In genomic region chr13:101712026-101712348, GRCh38 we compare ENCODE assay signal across 19 cellular contexts.
"Had no signal": no experiment of that assay in that cellular context is flagged by ENCODE, and none has a peak within 500 bp of the region (broad histone marks: within the 10 kb centered on the region; RNA-seq: fewer than 3 reads in every experiment).

No MANE protein-coding gene starts in this region.

- DNase-seq: cerebellar nuclear complex; effector CD4-positive, alpha-beta T cell; endodermal cell; foreskin melanocyte; hippocampal formation; kidney glomerular epithelial cell; lower lobe of right lung; occipital lobe; stimulated activated CD4-positive, alpha-beta T cell treated with anti-CD3 and anti-CD28 coated beads, Interleukin-4, amount 100 ng/mL, for 1 hour; stimulated activated CD8-positive, alpha-beta memory T cell treated with anti-CD3 and anti-CD28 coated beads, Interleukin-4, amount 100 ng/mL, for 48 hours; tibial artery; upper lobe of left lung; uterus had no signal

- H3K79me2 ChIP-seq: parathyroid adenoma had no signal

- H3K27ac ChIP-seq: coronary artery, heart left ventricle, lower lobe of right lung, parathyroid adenoma, tibial artery, upper lobe of left lung, uterus had no signal

- H3K4me1 ChIP-seq: lower lobe of right lung, parathyroid adenoma, tibial artery, upper lobe of left lung, uterus had no signal

- FAIRE-seq: islet of Langerhans had no signal

- H3K9me3 ChIP-seq: heart left ventricle, lower lobe of right lung, tibial artery, upper lobe of left lung, uterus had no signal

- H3K27me3 ChIP-seq: heart left ventricle, tibial artery, upper lobe of left lung, uterus had no signal

- H3K4me3 ChIP-seq: coronary artery, heart left ventricle, lower lobe of right lung, smooth muscle cell, tibial artery, upper lobe of left lung, uterus had no signal

- H3K9ac ChIP-seq: parathyroid adenoma had no signal

- H2AFZ ChIP-seq: parathyroid adenoma had no signal

- H3K36me3 ChIP-seq: heart left ventricle, lower lobe of right lung, upper lobe of left lung, uterus had no signal

- H3K4me2 ChIP-seq: smooth muscle cell had no signal

- ATAC-seq: lower lobe of right lung; natural killer cell treated with Interleukin-12 subunit alpha and Interleukin-12 subunit beta and Interleukin-15 and Interleukin-18, amount 100 ng/mL, for 72 hours had no signal
